ENCODE assay signal across 8 cellular contexts in genomic region chr1:25810341-25811299, GRCh38. TPM values are rescaled to one million over a fixed set of nuclear protein-coding genes. Genes with fewer than 3 reads are reported as not detected.
A peak's percentile ranks its signal among the peaks of the same experiment; 100 is the strongest.
DNase-seq lines count a peak whose midpoint lies in the region; ATAC-seq and TF ChIP-seq lines count a peak whose summit lies in the region.

No MANE protein-coding gene starts in this region.

- H3K27me3 ChIP-seq in tibial nerve = no peaks in the 10 kb centered on the region

- no peak for ATAC-seq in HG02763 (IDR thresholded peaks at IDR 0.05; ENCODE audit: unreplicated experiment)

- peaks cover 2% of the 10 kb centered on the region for H3K27me3 Mint-ChIP-seq in HFFc6 (ENCODE audit: insufficient read depth)

- WGBS in tibial nerve, 2 donors = 35% methylated on average over 18 to 20 of the region's 21 CpGs

- TF ChIP-seq CTCF in HFFc6 (IDR thresholded peaks at IDR 0.05) = peak; percentile 95
- peak; percentile 89 for TF ChIP-seq CTCF in fibroblast of pulmonary artery (IDR thresholded peaks at IDR 0.05; ENCODE audit: low read length, missing control alignments)
- TF ChIP-seq CTCF in tibial nerve (IDR thresholded peaks at IDR 0.05) = peak; percentile 90 to 96 (median 93)

- no peaks in the 10 kb centered on the region; the same call in 1 of the 2 replicates for H3K36me3 Mint-ChIP-seq in HFFc6 (ENCODE audit: low read depth)

- no peaks in the 10 kb centered on the region for H3K9me3 ChIP-seq in tibial nerve

- no peak for TF ChIP-seq POLR2A in tibial nerve (IDR thresholded peaks at IDR 0.05)

- no peaks in the 10 kb centered on the region for H3K9me3 Mint-ChIP-seq in HFFc6

- peak in 1 of 2 donors; percentile 16 for TF ChIP-seq EP300 in tibial nerve (IDR thresholded peaks at IDR 0.05)

- no peak overlapping the region for H3K27ac Mint-ChIP-seq in HFFc6

- no peak overlapping the region for H3K4me3 Mint-ChIP-seq in HFFc6

- H3K4me1 Mint-ChIP-seq in HFFc6 (ENCODE audit: low read depth) = peaks cover 6% of the 10 kb centered on the region

- H3K27ac ChIP-seq in tibial nerve = peak overlapping the region in 3 of 4 donors; percentile 27 to 84 (median 56)

- H3K4me3 ChIP-seq in fibroblast of pulmonary artery (replicated peaks; ENCODE audit: low read depth, low read length) (no peak overlapping the region), tibial nerve (no peak overlapping the region)

- H3K4me1 ChIP-seq in tibial nerve = peaks cover 0 to 52% (median 30%) of the 10 kb centered on the region in 4 donors

- peak in 11 of 14 donors; percentile 25 to 67 (median 51) for DNase-seq in C1 segment of cervical spinal cord (lab: John Stamatoyannopoulos, UW)
- peak; percentile 26 for DNase-seq in HFFc6
- peak; percentile 89 for DNase-seq in activated T-cell treated with anti-CD3 and anti-CD28 coated beads, Interleukin-2, amount 50 U/mL, for 48 hours
- DNase-seq in fibroblast of pulmonary artery (ENCODE audit: low read depth) = peak; percentile 52
- peak; percentile 62 for DNase-seq in occipital lobe (lab: John Stamatoyannopoulos, UW)
- peak; percentile 59 to 80 for DNase-seq in tibial nerve (ENCODE audit: low spot score in 2 of 2)

- peaks cover 0 to 82% (median 0%) of the 10 kb centered on the region in 3 donors for H3K36me3 ChIP-seq in tibial nerve

TF ChIP-seq in PFSK-1, 5 proteins besides CTCF, POLR2A, EP300 and RAD21:
- TF ChIP-seq FOXP2 (optimal IDR thresholded peaks at IDR 0.05; ENCODE audit: borderline replicate concordance, extremely low read depth, extremely low read length, insufficient read depth) = peak; percentile 47
- no peak for TF ChIP-seq POLR2AphosphoS5 (IDR thresholded peaks at IDR 0.05; ENCODE audit: low read depth, low read length)
TF ChIP-seq in PFSK-1: peak in this region for 1.

RNA-seq across cellular contexts. Expression of gene MTFR1L, which starts 9.1 kb away (rescaled TPM):
- total RNA-seq in HFFc6 (2021; fragmentation: NEBNext Ultra II Directional; extraction: Animal tissue kit (Norgen Biotek cat#: 25700)) = 10 to 100 TPM; 52.4 to 69.1 (median 59.1) TPM
- polyA plus RNA-seq in PFSK-1 (2012; ENCODE audit: insufficient read length, low read depth) = 50.2 TPM
- 32.8 TPM for total RNA-seq in occipital lobe
- 10 to 100 TPM; 65.7 to 99.4 (median 77.2) TPM for total RNA-seq in tibial nerve

RNA-seq across cellular contexts. Expression of gene SELENON, which starts 10.6 kb away (rescaled TPM):
- 10 to 100 TPM; 48.1 to 64.5 (median 58.8) TPM for total RNA-seq in HFFc6 (2021; fragmentation: NEBNext Ultra II Directional; extraction: Animal tissue kit (Norgen Biotek cat#: 25700))
- polyA plus RNA-seq in PFSK-1 (2012; ENCODE audit: insufficient read length, low read depth) = 60.6 TPM
- total RNA-seq in occipital lobe (10.3 TPM), tibial nerve (10 to 100 TPM; 17.6 to 54.0 (median 36.8) TPM)

RNA-seq across cellular contexts. Expression of gene AUNIP, which starts 48.6 kb away (rescaled TPM):
- total RNA-seq in HFFc6 (2021; fragmentation: NEBNext Ultra II Directional; extraction: Animal tissue kit (Norgen Biotek cat#: 25700)) = 1 to 10 TPM; 2.4 to 3.6 (median 3.2) TPM
- polyA plus RNA-seq in PFSK-1 (2012; ENCODE audit: insufficient read length, low read depth) = 3.4 TPM
- 1.7 TPM for total RNA-seq in occipital lobe
- not detected for total RNA-seq in tibial nerve

Comparison
In these comparisons a context has a peak if more than half of its experiments do, and no peak if none do; other contexts are left out.
1. DNase-seq: peak in every context shown above with its lines; median percentile 89 in activated T-cell treated with anti-CD3 and anti-CD28 coated beads, Interleukin-2, amount 50 U/mL, for 48 hours; 70 in tibial nerve; 62 in occipital lobe; 52 in fibroblast of pulmonary artery; 51 in C1 segment of cervical spinal cord; 26 in HFFc6.